Comparison of ENCODE assay signal across 8 cellular contexts in the genomic region with DNA sequence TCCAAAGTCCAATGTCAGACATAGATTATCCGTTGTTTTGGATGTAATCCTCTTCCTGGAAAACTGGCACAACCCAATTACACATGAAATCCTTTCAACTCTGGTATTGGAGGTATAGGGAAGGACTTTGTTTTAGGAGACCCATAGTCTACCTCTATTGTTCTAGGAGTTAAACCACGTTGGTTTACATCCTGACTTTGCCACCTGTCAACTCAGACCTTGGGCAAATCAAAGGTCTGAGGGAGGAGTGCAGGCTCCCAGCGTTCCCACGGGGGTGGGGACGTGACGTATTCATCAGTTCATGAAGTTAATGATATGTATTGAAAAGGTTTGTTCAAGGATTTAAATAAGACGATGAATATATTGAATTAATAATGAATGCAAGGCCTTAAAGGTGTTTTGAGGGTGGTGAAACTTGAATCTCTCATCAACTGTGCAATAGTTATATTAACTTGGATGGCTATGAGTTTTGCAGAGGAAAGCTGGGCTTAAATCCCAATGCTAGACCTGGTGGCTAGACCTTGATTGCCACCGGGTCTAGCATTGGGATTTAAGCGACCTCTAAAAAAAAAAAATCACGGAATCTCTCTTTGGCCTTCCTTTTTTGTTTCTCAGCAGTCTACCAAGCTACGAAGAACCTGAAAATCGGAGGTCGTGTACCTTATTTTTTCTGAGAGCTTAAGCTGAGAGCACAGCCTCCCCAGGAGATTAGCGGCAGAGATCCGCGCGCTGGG. TPM values are rescaled to one million over a fixed set of nuclear protein-coding genes. Genes with fewer than 3 reads are reported as not detected.
DNase-seq lines count a peak whose midpoint lies in the region; ATAC-seq, FAIRE-seq and TF ChIP-seq lines count a peak whose summit lies in the region.

No MANE protein-coding gene starts in this region.

- POLR2A ChIA-PET in activated CD8-positive, alpha-beta T cell treated with anti-CD3 and anti-CD28 coated beads, Interleukin-2, amount 10 ng/mL, durations not matched to agents 7 days and 5 days (lab: Charles Lee), result no interaction called here

- 27% methylated on average over 17 of the region's 17 CpGs for WGBS in suprapubic skin

- H3K4me1 Mint-ChIP-seq in activated naive CD4-positive, alpha-beta T cell treated with anti-CD3 and anti-CD28 coated beads, Interleukin-2, amount 10 ng/mL, durations not matched to agents 7 days and 5 days, result peaks cover 20% of the 10 kb centered on the region
- H3K4me1 Mint-ChIP-seq in activated CD8-positive, alpha-beta T cell treated with anti-CD3 and anti-CD28 coated beads, Interleukin-2, amount 10 ng/mL, durations not matched to agents 7 days and 5 days (ENCODE audit: low read depth), result peaks cover 15% of the 10 kb centered on the region

- no peak for FAIRE-seq in keratinocyte (lab: Jason Lieb, UNC)

- H3K27me3 ChIP-seq in keratinocyte (ENCODE audit: control insufficient read depth, extremely low read depth, insufficient read depth, low read length), result no peaks in the 10 kb centered on the region
- H3K27me3 ChIP-seq in suprapubic skin, result no peaks in the 10 kb centered on the region

- H3K9me3 Mint-ChIP-seq in activated naive CD4-positive, alpha-beta T cell treated with anti-CD3 and anti-CD28 coated beads, Interleukin-2, amount 10 ng/mL, durations not matched to agents 7 days and 5 days, result no peaks in the 10 kb centered on the region
- no peaks in the 10 kb centered on the region for H3K9me3 Mint-ChIP-seq in activated CD8-positive, alpha-beta T cell treated with anti-CD3 and anti-CD28 coated beads, Interleukin-2, amount 10 ng/mL, durations not matched to agents 7 days and 5 days (ENCODE audit: insufficient read depth)

- H3K36me3 Mint-ChIP-seq in activated naive CD4-positive, alpha-beta T cell treated with anti-CD3 and anti-CD28 coated beads, Interleukin-2, amount 10 ng/mL, durations not matched to agents 7 days and 5 days, result no peaks in the 10 kb centered on the region
- no peaks in the 10 kb centered on the region for H3K36me3 Mint-ChIP-seq in activated CD8-positive, alpha-beta T cell treated with anti-CD3 and anti-CD28 coated beads, Interleukin-2, amount 10 ng/mL, durations not matched to agents 7 days and 5 days (ENCODE audit: low read depth)

- H3K9me1 ChIP-seq in keratinocyte (ENCODE audit: control insufficient read depth, extremely low read depth, insufficient read depth, low read length), result no peaks in the 10 kb centered on the region

- peak overlapping the region; percentile 82 for H3K9ac ChIP-seq in keratinocyte (ENCODE audit: control insufficient read depth, extremely low read depth, insufficient read depth, low read length)

- TF ChIP-seq EP300 in suprapubic skin (IDR thresholded peaks at IDR 0.05), result no peak

- H3K79me2 ChIP-seq in keratinocyte (ENCODE audit: control insufficient read depth, insufficient read depth, low read length), result peaks cover 36% of the 10 kb centered on the region

- H3K4me3 ChIP-seq in keratinocyte (ENCODE audit: control insufficient read depth in 2 of 3, extremely low read depth in 1 of 3, insufficient read depth in 2 of 3, low read depth in 1 of 3, low read length in 3 of 3) (peak overlapping the region; percentile 20 to 97 (median 32)), suprapubic skin (peak overlapping the region; percentile 93)

- no peak for ATAC-seq in activated CD8-positive, alpha-beta T cell treated with anti-CD3 and anti-CD28 coated beads, Interleukin-2, amount 10 ng/mL, durations not matched to agents 7 days and 5 days
- no peak for ATAC-seq in HG03025 (IDR thresholded peaks at IDR 0.05; ENCODE audit: low FRiP score, unreplicated experiment)

- H3K27ac Mint-ChIP-seq in activated naive CD4-positive, alpha-beta T cell treated with anti-CD3 and anti-CD28 coated beads, Interleukin-2, amount 10 ng/mL, durations not matched to agents 7 days and 5 days, result no peak overlapping the region
- peak overlapping the region; percentile 74 for H3K27ac Mint-ChIP-seq in activated CD8-positive, alpha-beta T cell treated with anti-CD3 and anti-CD28 coated beads, Interleukin-2, amount 10 ng/mL, durations not matched to agents 7 days and 5 days

- H3K9me3 ChIP-seq in keratinocyte (ENCODE audit: control insufficient read depth, low read depth, low read length), result no peaks in the 10 kb centered on the region
- no peaks in the 10 kb centered on the region for H3K9me3 ChIP-seq in suprapubic skin

- peak overlapping the region; percentile 63 for H2AFZ ChIP-seq in keratinocyte (ENCODE audit: control insufficient read depth, low read length)

- CTCF ChIA-PET in activated naive CD4-positive, alpha-beta T cell treated with anti-CD3 and anti-CD28 coated beads, Interleukin-2, amount 10 ng/mL, durations not matched to agents 7 days and 5 days (lab: Charles Lee), result no interaction called here
- CTCF ChIA-PET in activated CD8-positive, alpha-beta T cell treated with anti-CD3 and anti-CD28 coated beads, Interleukin-2, amount 10 ng/mL, durations not matched to agents 7 days and 5 days (lab: Charles Lee), result interaction anchor here (0.6 to 1.0 kb wide), 2 partner anchors 29 to 238 kb away, joined by 3 to 4 read pairs; no protein-coding TSS in a partner anchor

- H3K4me2 ChIP-seq in keratinocyte (ENCODE audit: control insufficient read depth, extremely low read depth, insufficient read depth, low read depth, low read length), result peak overlapping the region; percentile 17

- H3K4me1 ChIP-seq in keratinocyte (ENCODE audit: control insufficient read depth, extremely low read depth, insufficient read depth, low read length) (peaks cover 11% of the 10 kb centered on the region), suprapubic skin (peaks cover 16% of the 10 kb centered on the region)

- H3K27ac ChIP-seq in keratinocyte (ENCODE audit: control insufficient read depth, insufficient read depth, low read length), result no peak overlapping the region
- H3K27ac ChIP-seq in suprapubic skin, result peak overlapping the region; percentile 94

- H4K20me1 ChIP-seq in keratinocyte (ENCODE audit: control insufficient read depth, extremely low read depth, insufficient read depth, low read length), result no peaks in the 10 kb centered on the region

- DNase-seq in activated naive CD4-positive, alpha-beta T cell treated with anti-CD3 and anti-CD28 coated beads, Interleukin-2, amount 10 ng/mL, durations not matched to agents 7 days and 5 days, result no peak
- no peak for DNase-seq in activated naive CD4-positive, alpha-beta T cell treated with anti-CD3 and anti-CD28 coated beads, Interleukin-2, amount 50 U/mL, for 16 hours
- DNase-seq in activated CD8-positive, alpha-beta T cell treated with anti-CD3 and anti-CD28 coated beads, Interleukin-2, amount 10 ng/mL, durations not matched to agents 7 days and 5 days, result no peak
- DNase-seq in keratinocyte (ENCODE audit: low read depth, low spot score), result no peak
- no peak for DNase-seq in suprapubic skin (ENCODE audit: low spot score in 2 of 2)
- no peak for DNase-seq in NOMO-1 treated with DMSO at 0.1 percent for 48 hours (lab: John Stamatoyannopoulos, UW; ENCODE audit: unreplicated experiment)
- DNase-seq in NCI-H1930 (lab: John Stamatoyannopoulos, UW), result no peak

- H3K36me3 ChIP-seq in keratinocyte (ENCODE audit: control insufficient read depth in 2 of 2, extremely low read depth in 1 of 2, insufficient read depth in 2 of 2, low read length in 2 of 2), result no peaks in the 10 kb centered on the region
- no peaks in the 10 kb centered on the region for H3K36me3 ChIP-seq in suprapubic skin

- H3K27me3 Mint-ChIP-seq in activated naive CD4-positive, alpha-beta T cell treated with anti-CD3 and anti-CD28 coated beads, Interleukin-2, amount 10 ng/mL, durations not matched to agents 7 days and 5 days, result no peaks in the 10 kb centered on the region
- peaks cover 5% of the 10 kb centered on the region for H3K27me3 Mint-ChIP-seq in activated CD8-positive, alpha-beta T cell treated with anti-CD3 and anti-CD28 coated beads, Interleukin-2, amount 10 ng/mL, durations not matched to agents 7 days and 5 days (ENCODE audit: low read depth)

- peak overlapping the region; percentile 86 for H3K4me3 Mint-ChIP-seq in activated naive CD4-positive, alpha-beta T cell treated with anti-CD3 and anti-CD28 coated beads, Interleukin-2, amount 10 ng/mL, durations not matched to agents 7 days and 5 days
- H3K4me3 Mint-ChIP-seq in activated CD8-positive, alpha-beta T cell treated with anti-CD3 and anti-CD28 coated beads, Interleukin-2, amount 10 ng/mL, durations not matched to agents 7 days and 5 days, result peak overlapping the region; percentile 90

- dilution Hi-C loops in keratinocyte (cut with MboI; ENCODE audit: extremely low pct_ligation_motif_present, low sequenced_read_pairs), result no loop called here

- TF ChIP-seq CTCF in keratinocyte (optimal IDR thresholded peaks at IDR 0.05 in 1 of 3, IDR thresholded peaks at IDR 0.05 in 1 of 3, conservative IDR thresholded peaks at IDR 0.05 in 1 of 3; ENCODE audit: extremely low read depth in 1 of 3, insufficient read depth in 2 of 3, low read length in 3 of 3) (no peak), suprapubic skin (IDR thresholded peaks at IDR 0.05) (no peak)

- TF ChIP-seq POLR2A in suprapubic skin (IDR thresholded peaks at IDR 0.05), result no peak

RNA-seq across cellular contexts. Expression of a gene that starts 0.7 kb away (rescaled TPM):
- total RNA-seq in activated CD8-positive, alpha-beta T cell treated with anti-CD3 and anti-CD28 coated beads, Interleukin-2, amount 10 ng/mL, durations not matched to agents 7 days and 5 days, result 10 to 100 TPM; 16.7 to 17.4 TPM
- 20.3 to 29.6 TPM (median 26.7 TPM) in 3 replicates for polyA plus RNA-seq in keratinocyte
- 20.7 TPM for polyA plus RNA-seq in keratinocyte (2011; ENCODE audit: low read depth)
- 12.4 and 24.1 TPM in 2 replicates for polyA plus RNA-seq in keratinocyte (2011; cell fraction: cytosol; rRNA removed)
- polyA plus RNA-seq in keratinocyte (2011; cell fraction: nucleus; rRNA removed), result 55.0 and 60.8 TPM in 2 replicates
- polyA plus RNA-seq in keratinocyte (2012; ENCODE audit: low replicate concordance), result 11.8 and 15.9 TPM in 2 replicates
- polyA minus RNA-seq in keratinocyte, result 33.6 to 142 TPM (median 79.1 TPM) in 3 replicates
- polyA minus RNA-seq in keratinocyte (2011; cell fraction: cytosol; rRNA and poly(A)+ RNA removed), result 48.3 TPM
- polyA minus RNA-seq in keratinocyte (2011; cell fraction: nucleus; rRNA and poly(A)+ RNA removed), result 134 and 242 TPM in 2 replicates
- 100 to 1,000 TPM in 1 of 4 donors, 10 to 100 TPM in 3; 32.3 to 113 (median 45.4) TPM for total RNA-seq in suprapubic skin
